1 cellular context compared by ENCODE assay signal in genomic region chr11:116605543-116605942, GRCh38.
TF ChIP-seq lines count a peak whose summit lies in the region.

No MANE protein-coding gene starts in this region.

TF ChIP-seq in WTC11, 78 proteins besides CTCF, POLR2A, EP300 and RAD21 (continued from another document and continues in another):
- TF ChIP-seq HMGXB4 (CRISPR knock-in tag; IDR thresholded peaks at IDR 0.05): 0 out of 2 replicates have a peak, but pooled peaks have one; percentile 30
- no peak for TF ChIP-seq NR2C2 (CRISPR knock-in tag; IDR thresholded peaks at IDR 0.05)
- TF ChIP-seq STAT6 (CRISPR knock-in tag; conservative IDR thresholded peaks at IDR 0.05; ENCODE audit: low read depth): no peak; the same call in 1 of the 2 replicates
- TF ChIP-seq ZNF121 (CRISPR knock-in tag; IDR thresholded peaks at IDR 0.05): no peak
- no peak for TF ChIP-seq MYBL2 (CRISPR knock-in tag; IDR thresholded peaks at IDR 0.05)
- peak; percentile 54; the same call in 1 of the 2 replicates for TF ChIP-seq FOXK1 (CRISPR knock-in tag; IDR thresholded peaks at IDR 0.05)
- TF ChIP-seq TP53 (CRISPR knock-in tag; IDR thresholded peaks at IDR 0.05): peak; percentile 78; the same call in 1 of the 2 replicates
- peak; percentile 79; the same call in 1 of the 2 replicates for TF ChIP-seq SMAD4 (CRISPR knock-in tag; IDR thresholded peaks at IDR 0.05)
- TF ChIP-seq, protein P1, sequence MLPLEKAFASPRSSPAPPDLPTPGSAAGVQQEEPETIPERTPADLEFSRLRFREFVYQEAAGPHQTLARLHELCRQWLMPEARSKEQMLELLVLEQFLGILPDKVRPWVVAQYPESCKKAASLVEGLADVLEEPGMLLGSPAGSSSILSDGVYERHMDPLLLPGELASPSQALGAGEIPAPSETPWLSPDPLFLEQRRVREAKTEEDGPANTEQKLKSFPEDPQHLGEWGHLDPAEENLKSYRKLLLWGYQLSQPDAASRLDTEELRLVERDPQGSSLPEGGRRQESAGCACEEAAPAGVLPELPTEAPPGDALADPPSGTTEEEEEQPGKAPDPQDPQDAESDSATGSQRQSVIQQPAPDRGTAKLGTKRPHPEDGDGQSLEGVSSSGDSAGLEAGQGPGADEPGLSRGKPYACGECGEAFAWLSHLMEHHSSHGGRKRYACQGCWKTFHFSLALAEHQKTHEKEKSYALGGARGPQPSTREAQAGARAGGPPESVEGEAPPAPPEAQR (CRISPR knock-in tag; IDR thresholded peaks at IDR 0.05): no peak
- TF ChIP-seq MXD4 (CRISPR knock-in tag; IDR thresholded peaks at IDR 0.05; ENCODE audit: borderline replicate concordance): no peak
- TF ChIP-seq KAT7 (CRISPR knock-in tag; IDR thresholded peaks at IDR 0.05; ENCODE audit: borderline replicate concordance): no peak
- TF ChIP-seq, protein P2, sequence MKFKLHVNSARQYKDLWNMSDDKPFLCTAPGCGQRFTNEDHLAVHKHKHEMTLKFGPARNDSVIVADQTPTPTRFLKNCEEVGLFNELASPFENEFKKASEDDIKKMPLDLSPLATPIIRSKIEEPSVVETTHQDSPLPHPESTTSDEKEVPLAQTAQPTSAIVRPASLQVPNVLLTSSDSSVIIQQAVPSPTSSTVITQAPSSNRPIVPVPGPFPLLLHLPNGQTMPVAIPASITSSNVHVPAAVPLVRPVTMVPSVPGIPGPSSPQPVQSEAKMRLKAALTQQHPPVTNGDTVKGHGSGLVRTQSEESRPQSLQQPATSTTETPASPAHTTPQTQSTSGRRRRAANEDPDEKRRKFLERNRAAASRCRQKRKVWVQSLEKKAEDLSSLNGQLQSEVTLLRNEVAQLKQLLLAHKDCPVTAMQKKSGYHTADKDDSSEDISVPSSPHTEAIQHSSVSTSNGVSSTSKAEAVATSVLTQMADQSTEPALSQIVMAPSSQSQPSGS (CRISPR knock-in tag; IDR thresholded peaks at IDR 0.05; ENCODE audit: borderline replicate concordance, low read depth): no peak
- TF ChIP-seq IRF2 (CRISPR knock-in tag; IDR thresholded peaks at IDR 0.05; ENCODE audit: borderline replicate concordance, low read depth): no peak
- no peak for TF ChIP-seq OVOL2 (CRISPR knock-in tag; IDR thresholded peaks at IDR 0.05; ENCODE audit: borderline replicate concordance)
- 0 out of 2 replicates have a peak, but pooled peaks have one; percentile 34 for TF ChIP-seq NFE2L1 (CRISPR knock-in tag; IDR thresholded peaks at IDR 0.05)
- TF ChIP-seq CREB1 (CRISPR knock-in tag; IDR thresholded peaks at IDR 0.05): no peak
- TF ChIP-seq GTF2I (CRISPR knock-in tag; conservative IDR thresholded peaks at IDR 0.05): no peak
- TF ChIP-seq CDX4 (CRISPR knock-in tag; IDR thresholded peaks at IDR 0.05; ENCODE audit: borderline replicate concordance): no peak
- 0 out of 2 replicates have a peak, but pooled peaks have one; percentile 38 for TF ChIP-seq NR1H2 (CRISPR knock-in tag; IDR thresholded peaks at IDR 0.05)
- TF ChIP-seq FOXP4 (CRISPR knock-in tag; IDR thresholded peaks at IDR 0.05): peak; percentile 90
- TF ChIP-seq ZNF317 (CRISPR knock-in tag; IDR thresholded peaks at IDR 0.05; ENCODE audit: borderline replicate concordance, low read depth): no peak
- TF ChIP-seq, protein P3, sequence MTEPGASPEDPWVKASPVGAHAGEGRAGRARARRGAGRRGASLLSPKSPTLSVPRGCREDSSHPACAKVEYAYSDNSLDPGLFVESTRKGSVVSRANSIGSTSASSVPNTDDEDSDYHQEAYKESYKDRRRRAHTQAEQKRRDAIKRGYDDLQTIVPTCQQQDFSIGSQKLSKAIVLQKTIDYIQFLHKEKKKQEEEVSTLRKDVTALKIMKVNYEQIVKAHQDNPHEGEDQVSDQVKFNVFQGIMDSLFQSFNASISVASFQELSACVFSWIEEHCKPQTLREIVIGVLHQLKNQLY (CRISPR knock-in tag; IDR thresholded peaks at IDR 0.05): no peak; the same call in 1 of the 2 replicates
- no peak for TF ChIP-seq ATF6 (CRISPR knock-in tag; IDR thresholded peaks at IDR 0.05)
- TF ChIP-seq RORB (CRISPR knock-in tag; IDR thresholded peaks at IDR 0.05): no peak
- TF ChIP-seq, protein P4, sequence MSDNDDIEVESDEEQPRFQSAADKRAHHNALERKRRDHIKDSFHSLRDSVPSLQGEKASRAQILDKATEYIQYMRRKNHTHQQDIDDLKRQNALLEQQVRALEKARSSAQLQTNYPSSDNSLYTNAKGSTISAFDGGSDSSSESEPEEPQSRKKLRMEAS (CRISPR knock-in tag; IDR thresholded peaks at IDR 0.05): no peak
- peak; percentile 83 for TF ChIP-seq TEAD4 (CRISPR knock-in tag; IDR thresholded peaks at IDR 0.05)
- TF ChIP-seq ZNF281 (CRISPR knock-in tag; IDR thresholded peaks at IDR 0.05): no peak
- TF ChIP-seq, protein P5, sequence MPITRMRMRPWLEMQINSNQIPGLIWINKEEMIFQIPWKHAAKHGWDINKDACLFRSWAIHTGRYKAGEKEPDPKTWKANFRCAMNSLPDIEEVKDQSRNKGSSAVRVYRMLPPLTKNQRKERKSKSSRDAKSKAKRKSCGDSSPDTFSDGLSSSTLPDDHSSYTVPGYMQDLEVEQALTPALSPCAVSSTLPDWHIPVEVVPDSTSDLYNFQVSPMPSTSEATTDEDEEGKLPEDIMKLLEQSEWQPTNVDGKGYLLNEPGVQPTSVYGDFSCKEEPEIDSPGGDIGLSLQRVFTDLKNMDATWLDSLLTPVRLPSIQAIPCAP (CRISPR knock-in tag; IDR thresholded peaks at IDR 0.05): no peak
- TF ChIP-seq GABPB1 (CRISPR knock-in tag; IDR thresholded peaks at IDR 0.05): 0 out of 2 replicates have a peak, but pooled peaks have one; percentile 23
- TF ChIP-seq ZMAT4 (CRISPR knock-in tag; IDR thresholded peaks at IDR 0.05): no peak
- TF ChIP-seq ZBTB21 (CRISPR knock-in tag; IDR thresholded peaks at IDR 0.05; ENCODE audit: borderline replicate concordance): peak; percentile 66; the same call in 1 of the 2 replicates
- TF ChIP-seq PREB (CRISPR knock-in tag; IDR thresholded peaks at IDR 0.05; ENCODE audit: borderline replicate concordance): 0 out of 2 replicates have a peak, but pooled peaks have one; percentile 41
- 0 out of 2 replicates have a peak, but pooled peaks have one; percentile 80 for TF ChIP-seq TEAD1 (CRISPR knock-in tag; IDR thresholded peaks at IDR 0.05)
- peak; percentile 95 for TF ChIP-seq ZNF232 (CRISPR knock-in tag; IDR thresholded peaks at IDR 0.05)
- no peak for TF ChIP-seq ERG (CRISPR knock-in tag; IDR thresholded peaks at IDR 0.05)
- TF ChIP-seq SP1 (CRISPR knock-in tag; conservative IDR thresholded peaks at IDR 0.05): peak; percentile 52
- no peak; the same call in 1 of the 2 replicates for TF ChIP-seq ZNF219 (CRISPR knock-in tag; IDR thresholded peaks at IDR 0.05; ENCODE audit: borderline replicate concordance)
- no peak for TF ChIP-seq FOXP1 (CRISPR knock-in tag; IDR thresholded peaks at IDR 0.05; ENCODE audit: borderline replicate concordance)
- TF ChIP-seq ZNF396 (CRISPR knock-in tag; IDR thresholded peaks at IDR 0.05; ENCODE audit: borderline replicate concordance): no peak
